In the genomic region with DNA sequence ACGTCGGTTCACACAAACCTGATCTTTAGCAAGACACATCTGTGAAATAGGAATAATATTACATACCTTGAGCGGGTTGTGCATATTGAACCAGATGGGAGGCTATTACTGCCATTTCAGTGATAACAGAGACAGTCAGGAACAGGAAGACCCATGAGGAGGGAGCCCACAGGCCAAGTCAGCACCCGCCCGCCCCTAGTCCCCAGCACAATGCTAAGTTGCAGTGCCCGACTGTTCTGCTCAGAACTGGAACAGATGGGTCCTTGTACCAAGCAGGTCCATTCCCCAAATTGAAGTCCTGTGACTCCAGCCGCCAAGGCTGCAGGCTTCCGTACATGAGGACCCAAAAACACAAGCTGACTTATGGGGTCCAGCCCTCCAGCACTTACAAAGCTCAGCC, we compare ENCODE assay signal across 20 cellular contexts. TPM values are rescaled to one million over a fixed set of nuclear protein-coding genes. Genes with fewer than 3 reads are reported as not detected.
DNase-seq lines count a peak whose midpoint lies in the region; ATAC-seq and TF ChIP-seq lines count a peak whose summit lies in the region.
"Had no signal": no experiment of that assay in that cellular context is flagged by ENCODE, and none has a peak within 500 bp of the region (broad histone marks: within the 10 kb centered on the region; RNA-seq: fewer than 3 reads in every experiment).

No MANE protein-coding gene starts in this region.

- no peaks in the 10 kb centered on the region for H3K27me3 ChIP-seq in Loucy (ENCODE audit: insufficient read depth, low read length, poor library complexity, severe bottlenecking)
- H3K27me3 ChIP-seq in neutrophil: no peaks in the 10 kb centered on the region
- H3K27me3 ChIP-seq: brain microvascular endothelial cell, vagina had no signal

- no peaks in the 10 kb centered on the region for H3K36me3 ChIP-seq in Loucy (ENCODE audit: insufficient read depth, low read length)
- H3K36me3 ChIP-seq in neutrophil: no peaks in the 10 kb centered on the region

- peak overlapping the region; percentile 65 for H3K4me2 ChIP-seq in Loucy (ENCODE audit: low read depth, low read length, poor library complexity, severe bottlenecking)

- no peaks in the 10 kb centered on the region for H3K27me3 Mint-ChIP-seq in activated CD8-positive, alpha-beta memory T cell treated with anti-CD3 and anti-CD28 coated beads, Interleukin-2, amount 10 ng/mL, durations not matched to agents 7 days and 5 days

- H2AFZ ChIP-seq in Loucy (ENCODE audit: low read length): no peak overlapping the region; the same call in 1 of the 2 replicates

- no peaks in the 10 kb centered on the region for H3K9me3 Mint-ChIP-seq in activated CD8-positive, alpha-beta memory T cell treated with anti-CD3 and anti-CD28 coated beads, Interleukin-2, amount 10 ng/mL, durations not matched to agents 7 days and 5 days (ENCODE audit: low read depth)
- H3K9me3 Mint-ChIP-seq in activated naive CD4-positive, alpha-beta T cell treated with anti-CD3 and anti-CD28 coated beads, Interleukin-2, amount 50 U/mL, for 72 hours: no peaks in the 10 kb centered on the region
- H3K9me3 Mint-ChIP-seq: H9, neural crest cell had no signal

- peak overlapping the region; percentile 41 for H3K9ac ChIP-seq in Loucy (ENCODE audit: low read depth, low read length, poor library complexity, severe bottlenecking)

- H3K4me1 Mint-ChIP-seq in activated CD8-positive, alpha-beta memory T cell treated with anti-CD3 and anti-CD28 coated beads, Interleukin-2, amount 10 ng/mL, durations not matched to agents 7 days and 5 days: peaks cover 47% of the 10 kb centered on the region

- CTCF ChIA-PET in activated CD8-positive, alpha-beta memory T cell treated with anti-CD3 and anti-CD28 coated beads, Interleukin-2, amount 10 ng/mL, durations not matched to agents 7 days and 5 days (lab: Charles Lee): interaction anchor here (0.7 to 1.7 kb wide), 3 partner anchors 15 to 203 kb away, joined by 3 to 4 read pairs (median 4); no protein-coding TSS in a partner anchor

- peak; percentile 26 for ATAC-seq in activated CD8-positive, alpha-beta memory T cell treated with anti-CD3 and anti-CD28 coated beads, Interleukin-2, amount 10 ng/mL, durations not matched to agents 7 days and 5 days
- ATAC-seq in activated naive CD4-positive, alpha-beta T cell treated with anti-CD3 and anti-CD28 coated beads, Interleukin-2, amount 50 U/mL, for 72 hours: no peak
- no peak for ATAC-seq in GM18520 (IDR thresholded peaks at IDR 0.05; ENCODE audit: unreplicated experiment)
- ATAC-seq: Right ventricle myocardium inferior had no signal

- H3K27ac Mint-ChIP-seq in activated CD8-positive, alpha-beta memory T cell treated with anti-CD3 and anti-CD28 coated beads, Interleukin-2, amount 10 ng/mL, durations not matched to agents 7 days and 5 days: peak overlapping the region; percentile 65
- H3K27ac Mint-ChIP-seq in activated naive CD4-positive, alpha-beta T cell treated with anti-CD3 and anti-CD28 coated beads, Interleukin-2, amount 50 U/mL, for 72 hours: peak overlapping the region; percentile 5 to 89
- H3K27ac Mint-ChIP-seq: H9 had no signal

- no peak for DNase-seq in activated CD8-positive, alpha-beta memory T cell treated with anti-CD3 and anti-CD28 coated beads, Interleukin-2, amount 10 ng/mL, durations not matched to agents 7 days and 5 days
- DNase-seq in activated CD8-positive, alpha-beta memory T cell treated with anti-CD3 and anti-CD28 coated beads, Interleukin-2, amount 50 U/mL, for 4 hours: no peak
- no peak for DNase-seq in activated naive CD4-positive, alpha-beta T cell treated with anti-CD3 and anti-CD28 coated beads, Interleukin-2, amount 50 U/mL, for 72 hours (ENCODE audit: low spot score in 2 of 2)
- DNase-seq in SIG-M5 (lab: John Stamatoyannopoulos, UW) (no peak), HPDE6-E6E7 (ENCODE audit: extremely low spot score) (no peak)
- DNase-seq: activated CD4-positive, alpha-beta T cell treated with anti-CD3 and anti-CD28 coated beads for 1 hour; brain microvascular endothelial cell; dermis blood vessel endothelial cell; H9; NCI-H226; stimulated activated CD4-positive, alpha-beta T cell treated with anti-CD3 and anti-CD28 coated beads, Interleukin-12 subunit alpha, Interleukin-12 subunit beta, amount 100 ng/mL, for 4 hours; T1000 had no signal

- H3K27ac ChIP-seq in neutrophil: peak overlapping the region; percentile 97
- H3K27ac ChIP-seq: brain microvascular endothelial cell, vagina had no signal

- no peak for TF ChIP-seq CTCF in Loucy (conservative IDR thresholded peaks at IDR 0.05; ENCODE audit: low read length)
- no peak for TF ChIP-seq CTCF in neutrophil (IDR thresholded peaks at IDR 0.05)

- no peaks in the 10 kb centered on the region for H3K9me2 ChIP-seq in Loucy (replicated peaks; ENCODE audit: low read depth, low read length)

- H3K4me3 Mint-ChIP-seq in activated CD8-positive, alpha-beta memory T cell treated with anti-CD3 and anti-CD28 coated beads, Interleukin-2, amount 10 ng/mL, durations not matched to agents 7 days and 5 days: no peak overlapping the region
- H3K4me3 Mint-ChIP-seq: H9, neural crest cell had no signal

- H3K4me1 ChIP-seq in Loucy (ENCODE audit: insufficient read depth, low read length, poor library complexity, severe bottlenecking) (peaks cover 15% of the 10 kb centered on the region), neutrophil (ENCODE audit: control insufficient read depth in 1 of 2, insufficient read depth in 1 of 2, low read depth in 1 of 2, low read length in 1 of 2) (peaks cover 59 to 68% of the 10 kb centered on the region in 2 experiments)

- H3K36me3 Mint-ChIP-seq in activated CD8-positive, alpha-beta memory T cell treated with anti-CD3 and anti-CD28 coated beads, Interleukin-2, amount 10 ng/mL, durations not matched to agents 7 days and 5 days: no peaks in the 10 kb centered on the region
- peaks cover 10 to 33% of the 10 kb centered on the region in 2 donors for H3K36me3 Mint-ChIP-seq in activated naive CD4-positive, alpha-beta T cell treated with anti-CD3 and anti-CD28 coated beads, Interleukin-2, amount 50 U/mL, for 72 hours

- H3K79me2 ChIP-seq in Loucy (ENCODE audit: insufficient read depth, low read length): no peaks in the 10 kb centered on the region

- no peaks in the 10 kb centered on the region for H3K9me3 ChIP-seq in Loucy (ENCODE audit: insufficient read depth, low read depth, low read length)
- H3K9me3 ChIP-seq in neutrophil: no peaks in the 10 kb centered on the region
- H3K9me3 ChIP-seq: vagina had no signal

- H3K4me3 ChIP-seq in Loucy (ENCODE audit: low read length, poor library complexity, severe bottlenecking) (peak overlapping the region; percentile 47), neutrophil (ENCODE audit: low read depth in 1 of 2, low read length in 1 of 2) (peak overlapping the region; percentile 48 to 53)
- H3K4me3 ChIP-seq: vagina had no signal

- H3F3A ChIP-seq in Loucy (ENCODE audit: low read depth): no peaks in the 10 kb centered on the region

- no peaks in the 10 kb centered on the region for H4K20me1 ChIP-seq in Loucy (ENCODE audit: insufficient read depth, low read length, poor library complexity, severe bottlenecking)

RNA-seq across cellular contexts. Expression of a gene that starts 9.3 kb away (rescaled TPM):
- total RNA-seq in activated CD8-positive, alpha-beta memory T cell treated with anti-CD3 and anti-CD28 coated beads, Interleukin-2, amount 10 ng/mL, durations not matched to agents 7 days and 5 days: under 1 TPM in 1 of 2 experiments, not detected in 1; 0.30 TPM
- 10 to 100 TPM in 1 of 2 donors, 1 to 10 TPM in 1; 9.3 to 25.9 TPM for total RNA-seq in activated naive CD4-positive, alpha-beta T cell treated with anti-CD3 and anti-CD28 coated beads, Interleukin-2, amount 50 U/mL, for 72 hours
- total RNA-seq: A673, dermis blood vessel endothelial cell, lung microvascular endothelial cell, neural crest cell, Right ventricle myocardium inferior, vagina had no signal

RNA-seq across cellular contexts. Expression of a gene that starts 32.8 kb away (rescaled TPM):
- 10 to 100 TPM; 33.9 to 44.0 TPM for total RNA-seq in activated CD8-positive, alpha-beta memory T cell treated with anti-CD3 and anti-CD28 coated beads, Interleukin-2, amount 10 ng/mL, durations not matched to agents 7 days and 5 days
- 10 to 100 TPM; 46.6 to 57.4 TPM for total RNA-seq in activated naive CD4-positive, alpha-beta T cell treated with anti-CD3 and anti-CD28 coated beads, Interleukin-2, amount 50 U/mL, for 72 hours

Comparison
In these comparisons a context has a peak if more than half of its experiments do, and no peak if none do; other contexts are left out.
1. RNA of a gene that starts 9.3 kb away (total RNA-seq): 9.3 to 25.9 TPM in activated naive CD4-positive, alpha-beta T cell treated with anti-CD3 and anti-CD28 coated beads, Interleukin-2, amount 50 U/mL, for 72 hours; 0.30 TPM in activated CD8-positive, alpha-beta memory T cell treated with anti-CD3 and anti-CD28 coated beads, Interleukin-2, amount 10 ng/mL, durations not matched to agents 7 days and 5 days; every median in the first group is over 4 times any median in the second.